ENCODE assay signal across 1 cellular context in the genomic region with DNA sequence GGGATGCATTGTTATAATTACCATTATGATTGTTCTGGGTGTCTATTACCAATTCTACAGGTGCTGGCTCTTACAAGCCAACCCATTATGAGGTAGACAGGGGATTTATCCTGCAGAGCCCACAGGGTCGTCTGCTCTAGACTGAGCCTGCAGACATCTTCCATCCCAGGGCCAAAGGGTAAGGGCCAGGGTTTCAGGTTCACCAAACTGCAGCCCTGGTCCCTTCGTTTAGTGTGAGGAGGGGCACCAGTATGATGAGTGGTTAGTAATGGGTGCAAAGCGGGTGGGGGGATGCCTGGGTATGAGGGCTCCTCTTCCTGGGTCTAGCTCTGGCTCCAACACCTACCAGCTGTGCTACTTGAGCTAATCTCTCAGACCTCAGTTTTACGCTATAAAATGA.
TF ChIP-seq lines count a peak whose summit lies in the region.

No MANE protein-coding gene starts in this region.

TF ChIP-seq in GM12878, 131 proteins besides CTCF, POLR2A, EP300 and RAD21:
- TF ChIP-seq, protein P1, sequence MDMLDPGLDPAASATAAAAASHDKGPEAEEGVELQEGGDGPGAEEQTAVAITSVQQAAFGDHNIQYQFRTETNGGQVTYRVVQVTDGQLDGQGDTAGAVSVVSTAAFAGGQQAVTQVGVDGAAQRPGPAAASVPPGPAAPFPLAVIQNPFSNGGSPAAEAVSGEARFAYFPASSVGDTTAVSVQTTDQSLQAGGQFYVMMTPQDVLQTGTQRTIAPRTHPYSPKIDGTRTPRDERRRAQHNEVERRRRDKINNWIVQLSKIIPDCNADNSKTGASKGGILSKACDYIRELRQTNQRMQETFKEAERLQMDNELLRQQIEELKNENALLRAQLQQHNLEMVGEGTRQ (IDR thresholded peaks at IDR 0.05; ENCODE audit: borderline replicate concordance, low read depth, low read length): no peak
- TF ChIP-seq, protein P2, sequence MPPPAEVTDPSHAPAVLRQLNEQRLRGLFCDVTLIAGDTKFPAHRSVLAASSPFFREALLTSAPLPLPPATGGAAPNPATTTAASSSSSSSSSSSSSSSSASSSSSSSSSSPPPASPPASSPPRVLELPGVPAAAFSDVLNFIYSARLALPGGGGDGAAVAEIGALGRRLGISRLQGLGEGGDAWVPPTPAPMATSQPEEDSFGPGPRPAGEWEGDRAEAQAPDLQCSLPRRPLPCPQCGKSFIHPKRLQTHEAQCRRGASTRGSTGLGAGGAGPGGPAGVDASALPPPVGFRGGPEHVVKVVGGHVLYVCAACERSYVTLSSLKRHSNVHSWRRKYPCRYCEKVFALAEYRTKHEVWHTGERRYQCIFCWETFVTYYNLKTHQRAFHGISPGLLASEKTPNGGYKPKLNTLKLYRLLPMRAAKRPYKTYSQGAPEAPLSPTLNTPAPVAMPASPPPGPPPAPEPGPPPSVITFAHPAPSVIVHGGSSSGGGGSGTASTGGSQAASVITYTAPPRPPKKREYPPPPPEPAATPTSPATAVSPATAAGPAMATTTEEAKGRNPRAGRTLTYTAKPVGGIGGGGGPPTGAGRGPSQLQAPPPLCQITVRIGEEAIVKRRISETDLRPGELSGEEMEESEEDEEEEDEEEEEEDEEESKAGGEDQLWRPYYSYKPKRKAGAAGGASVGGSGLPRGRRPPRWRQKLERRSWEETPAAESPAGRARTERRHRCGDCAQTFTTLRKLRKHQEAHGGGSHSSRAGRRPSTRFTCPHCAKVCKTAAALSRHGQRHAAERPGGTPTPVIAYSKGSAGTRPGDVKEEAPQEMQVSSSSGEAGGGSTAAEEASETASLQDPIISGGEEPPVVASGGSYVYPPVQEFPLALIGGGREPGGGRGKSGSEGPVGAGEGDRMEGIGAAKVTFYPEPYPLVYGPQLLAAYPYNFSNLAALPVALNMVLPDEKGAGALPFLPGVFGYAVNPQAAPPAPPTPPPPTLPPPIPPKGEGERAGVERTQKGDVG (CRISPR knock-in tag; IDR thresholded peaks at IDR 0.05): no peak
- no peak for TF ChIP-seq SMAD5 (IDR thresholded peaks at IDR 0.05; ENCODE audit: low read depth)
- TF ChIP-seq SMAD1 (IDR thresholded peaks at IDR 0.05; ENCODE audit: low read depth, partially characterized antibody): no peak
- no peak for TF ChIP-seq PML (IDR thresholded peaks at IDR 0.05; ENCODE audit: low read length)
- TF ChIP-seq CBX5 (IDR thresholded peaks at IDR 0.05; ENCODE audit: low read depth): no peak
- TF ChIP-seq FOXK2 (IDR thresholded peaks at IDR 0.05): no peak
- no peak for TF ChIP-seq POLR2AphosphoS2 (IDR thresholded peaks at IDR 0.05; ENCODE audit: low read depth, low read length)
- no peak for TF ChIP-seq MYB (IDR thresholded peaks at IDR 0.05; ENCODE audit: borderline replicate concordance, low read depth, low read length)
- TF ChIP-seq, protein P3, sequence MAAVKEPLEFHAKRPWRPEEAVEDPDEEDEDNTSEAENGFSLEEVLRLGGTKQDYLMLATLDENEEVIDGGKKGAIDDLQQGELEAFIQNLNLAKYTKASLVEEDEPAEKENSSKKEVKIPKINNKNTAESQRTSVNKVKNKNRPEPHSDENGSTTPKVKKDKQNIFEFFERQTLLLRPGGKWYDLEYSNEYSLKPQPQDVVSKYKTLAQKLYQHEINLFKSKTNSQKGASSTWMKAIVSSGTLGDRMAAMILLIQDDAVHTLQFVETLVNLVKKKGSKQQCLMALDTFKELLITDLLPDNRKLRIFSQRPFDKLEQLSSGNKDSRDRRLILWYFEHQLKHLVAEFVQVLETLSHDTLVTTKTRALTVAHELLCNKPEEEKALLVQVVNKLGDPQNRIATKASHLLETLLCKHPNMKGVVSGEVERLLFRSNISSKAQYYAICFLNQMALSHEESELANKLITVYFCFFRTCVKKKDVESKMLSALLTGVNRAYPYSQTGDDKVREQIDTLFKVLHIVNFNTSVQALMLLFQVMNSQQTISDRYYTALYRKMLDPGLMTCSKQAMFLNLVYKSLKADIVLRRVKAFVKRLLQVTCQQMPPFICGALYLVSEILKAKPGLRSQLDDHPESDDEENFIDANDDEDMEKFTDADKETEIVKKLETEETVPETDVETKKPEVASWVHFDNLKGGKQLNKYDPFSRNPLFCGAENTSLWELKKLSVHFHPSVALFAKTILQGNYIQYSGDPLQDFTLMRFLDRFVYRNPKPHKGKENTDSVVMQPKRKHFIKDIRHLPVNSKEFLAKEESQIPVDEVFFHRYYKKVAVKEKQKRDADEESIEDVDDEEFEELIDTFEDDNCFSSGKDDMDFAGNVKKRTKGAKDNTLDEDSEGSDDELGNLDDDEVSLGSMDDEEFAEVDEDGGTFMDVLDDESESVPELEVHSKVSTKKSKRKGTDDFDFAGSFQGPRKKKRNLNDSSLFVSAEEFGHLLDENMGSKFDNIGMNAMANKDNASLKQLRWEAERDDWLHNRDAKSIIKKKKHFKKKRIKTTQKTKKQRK (IDR thresholded peaks at IDR 0.05; ENCODE audit: low read depth, low read length): no peak
- TF ChIP-seq CREB1 (IDR thresholded peaks at IDR 0.05; ENCODE audit: low read depth): no peak
- TF ChIP-seq, protein P4, sequence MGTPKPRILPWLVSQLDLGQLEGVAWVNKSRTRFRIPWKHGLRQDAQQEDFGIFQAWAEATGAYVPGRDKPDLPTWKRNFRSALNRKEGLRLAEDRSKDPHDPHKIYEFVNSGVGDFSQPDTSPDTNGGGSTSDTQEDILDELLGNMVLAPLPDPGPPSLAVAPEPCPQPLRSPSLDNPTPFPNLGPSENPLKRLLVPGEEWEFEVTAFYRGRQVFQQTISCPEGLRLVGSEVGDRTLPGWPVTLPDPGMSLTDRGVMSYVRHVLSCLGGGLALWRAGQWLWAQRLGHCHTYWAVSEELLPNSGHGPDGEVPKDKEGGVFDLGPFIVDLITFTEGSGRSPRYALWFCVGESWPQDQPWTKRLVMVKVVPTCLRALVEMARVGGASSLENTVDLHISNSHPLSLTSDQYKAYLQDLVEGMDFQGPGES (IDR thresholded peaks at IDR 0.05): no peak
- TF ChIP-seq FOXM1 (IDR thresholded peaks at IDR 0.05; ENCODE audit: low read depth, low read length): no peak
- TF ChIP-seq ESRRA (IDR thresholded peaks at IDR 0.05; ENCODE audit: low read length): no peak
- TF ChIP-seq, protein P5, sequence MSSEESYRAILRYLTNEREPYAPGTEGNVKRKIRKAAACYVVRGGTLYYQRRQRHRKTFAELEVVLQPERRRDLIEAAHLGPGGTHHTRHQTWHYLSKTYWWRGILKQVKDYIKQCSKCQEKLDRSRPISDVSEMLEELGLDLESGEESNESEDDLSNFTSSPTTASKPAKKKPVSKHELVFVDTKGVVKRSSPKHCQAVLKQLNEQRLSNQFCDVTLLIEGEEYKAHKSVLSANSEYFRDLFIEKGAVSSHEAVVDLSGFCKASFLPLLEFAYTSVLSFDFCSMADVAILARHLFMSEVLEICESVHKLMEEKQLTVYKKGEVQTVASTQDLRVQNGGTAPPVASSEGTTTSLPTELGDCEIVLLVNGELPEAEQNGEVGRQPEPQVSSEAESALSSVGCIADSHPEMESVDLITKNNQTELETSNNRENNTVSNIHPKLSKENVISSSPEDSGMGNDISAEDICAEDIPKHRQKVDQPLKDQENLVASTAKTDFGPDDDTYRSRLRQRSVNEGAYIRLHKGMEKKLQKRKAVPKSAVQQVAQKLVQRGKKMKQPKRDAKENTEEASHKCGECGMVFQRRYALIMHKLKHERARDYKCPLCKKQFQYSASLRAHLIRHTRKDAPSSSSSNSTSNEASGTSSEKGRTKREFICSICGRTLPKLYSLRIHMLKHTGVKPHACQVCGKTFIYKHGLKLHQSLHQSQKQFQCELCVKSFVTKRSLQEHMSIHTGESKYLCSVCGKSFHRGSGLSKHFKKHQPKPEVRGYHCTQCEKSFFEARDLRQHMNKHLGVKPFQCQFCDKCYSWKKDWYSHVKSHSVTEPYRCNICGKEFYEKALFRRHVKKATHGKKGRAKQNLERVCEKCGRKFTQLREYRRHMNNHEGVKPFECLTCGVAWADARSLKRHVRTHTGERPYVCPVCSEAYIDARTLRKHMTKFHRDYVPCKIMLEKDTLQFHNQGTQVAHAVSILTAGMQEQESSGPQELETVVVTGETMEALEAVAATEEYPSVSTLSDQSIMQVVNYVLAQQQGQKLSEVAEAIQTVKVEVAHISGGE (CRISPR knock-in tag; IDR thresholded peaks at IDR 0.05): no peak
- TF ChIP-seq, protein P6, sequence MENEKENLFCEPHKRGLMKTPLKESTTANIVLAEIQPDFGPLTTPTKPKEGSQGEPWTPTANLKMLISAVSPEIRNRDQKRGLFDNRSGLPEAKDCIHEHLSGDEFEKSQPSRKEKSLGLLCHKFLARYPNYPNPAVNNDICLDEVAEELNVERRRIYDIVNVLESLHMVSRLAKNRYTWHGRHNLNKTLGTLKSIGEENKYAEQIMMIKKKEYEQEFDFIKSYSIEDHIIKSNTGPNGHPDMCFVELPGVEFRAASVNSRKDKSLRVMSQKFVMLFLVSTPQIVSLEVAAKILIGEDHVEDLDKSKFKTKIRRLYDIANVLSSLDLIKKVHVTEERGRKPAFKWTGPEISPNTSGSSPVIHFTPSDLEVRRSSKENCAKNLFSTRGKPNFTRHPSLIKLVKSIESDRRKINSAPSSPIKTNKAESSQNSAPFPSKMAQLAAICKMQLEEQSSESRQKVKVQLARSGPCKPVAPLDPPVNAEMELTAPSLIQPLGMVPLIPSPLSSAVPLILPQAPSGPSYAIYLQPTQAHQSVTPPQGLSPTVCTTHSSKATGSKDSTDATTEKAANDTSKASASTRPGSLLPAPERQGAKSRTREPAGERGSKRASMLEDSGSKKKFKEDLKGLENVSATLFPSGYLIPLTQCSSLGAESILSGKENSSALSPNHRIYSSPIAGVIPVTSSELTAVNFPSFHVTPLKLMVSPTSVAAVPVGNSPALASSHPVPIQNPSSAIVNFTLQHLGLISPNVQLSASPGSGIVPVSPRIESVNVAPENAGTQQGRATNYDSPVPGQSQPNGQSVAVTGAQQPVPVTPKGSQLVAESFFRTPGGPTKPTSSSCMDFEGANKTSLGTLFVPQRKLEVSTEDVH (IDR thresholded peaks at IDR 0.05; ENCODE audit: low read depth, partially characterized antibody): no peak
